ENCODE assay signal across 1 cellular context in the genomic region with DNA sequence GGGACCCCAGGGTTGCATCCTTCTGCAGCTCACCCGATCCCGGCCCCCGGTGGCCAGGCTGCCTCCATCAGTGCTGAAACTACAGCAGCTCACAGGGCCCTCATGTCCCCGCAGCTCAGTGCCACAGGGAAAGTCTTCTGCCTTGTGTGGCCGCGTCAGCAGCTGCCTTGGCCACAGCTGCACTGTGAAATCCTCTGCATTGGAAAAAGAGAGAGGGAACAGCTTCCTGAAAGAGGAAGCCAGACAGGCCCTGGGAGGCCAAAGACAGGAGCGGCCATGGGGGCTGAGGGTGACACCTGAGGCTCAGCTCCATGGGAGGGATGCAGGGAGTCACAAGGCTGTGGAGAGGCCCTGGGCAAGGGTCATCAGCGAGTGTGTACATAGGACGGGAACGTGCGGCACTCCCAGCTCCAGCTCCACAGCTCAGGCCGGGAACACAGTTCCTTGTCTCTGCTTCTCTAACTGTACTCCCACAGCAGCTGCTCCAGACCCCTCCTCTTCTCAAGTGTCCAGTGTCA.
TF ChIP-seq lines count a peak whose summit lies in the region.

No MANE protein-coding gene starts in this region.

TF ChIP-seq in HepG2, 621 proteins besides CTCF, POLR2A, EP300 and RAD21 (continued from another document and continues in another):
- TF ChIP-seq, protein P1, sequence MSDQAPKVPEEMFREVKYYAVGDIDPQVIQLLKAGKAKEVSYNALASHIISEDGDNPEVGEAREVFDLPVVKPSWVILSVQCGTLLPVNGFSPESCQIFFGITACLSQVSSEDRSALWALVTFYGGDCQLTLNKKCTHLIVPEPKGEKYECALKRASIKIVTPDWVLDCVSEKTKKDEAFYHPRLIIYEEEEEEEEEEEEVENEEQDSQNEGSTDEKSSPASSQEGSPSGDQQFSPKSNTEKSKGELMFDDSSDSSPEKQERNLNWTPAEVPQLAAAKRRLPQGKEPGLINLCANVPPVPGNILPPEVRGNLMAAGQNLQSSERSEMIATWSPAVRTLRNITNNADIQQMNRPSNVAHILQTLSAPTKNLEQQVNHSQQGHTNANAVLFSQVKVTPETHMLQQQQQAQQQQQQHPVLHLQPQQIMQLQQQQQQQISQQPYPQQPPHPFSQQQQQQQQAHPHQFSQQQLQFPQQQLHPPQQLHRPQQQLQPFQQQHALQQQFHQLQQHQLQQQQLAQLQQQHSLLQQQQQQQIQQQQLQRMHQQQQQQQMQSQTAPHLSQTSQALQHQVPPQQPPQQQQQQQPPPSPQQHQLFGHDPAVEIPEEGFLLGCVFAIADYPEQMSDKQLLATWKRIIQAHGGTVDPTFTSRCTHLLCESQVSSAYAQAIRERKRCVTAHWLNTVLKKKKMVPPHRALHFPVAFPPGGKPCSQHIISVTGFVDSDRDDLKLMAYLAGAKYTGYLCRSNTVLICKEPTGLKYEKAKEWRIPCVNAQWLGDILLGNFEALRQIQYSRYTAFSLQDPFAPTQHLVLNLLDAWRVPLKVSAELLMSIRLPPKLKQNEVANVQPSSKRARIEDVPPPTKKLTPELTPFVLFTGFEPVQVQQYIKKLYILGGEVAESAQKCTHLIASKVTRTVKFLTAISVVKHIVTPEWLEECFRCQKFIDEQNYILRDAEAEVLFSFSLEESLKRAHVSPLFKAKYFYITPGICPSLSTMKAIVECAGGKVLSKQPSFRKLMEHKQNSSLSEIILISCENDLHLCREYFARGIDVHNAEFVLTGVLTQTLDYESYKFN (CRISPR knock-in tag; conservative IDR thresholded peaks at IDR 0.05): peak; percentile 88
- TF ChIP-seq ZNF335 (CRISPR knock-in tag; IDR thresholded peaks at IDR 0.05): 0 out of 2 replicates have a peak, but pooled peaks have one; percentile 58
- TF ChIP-seq, protein P2, sequence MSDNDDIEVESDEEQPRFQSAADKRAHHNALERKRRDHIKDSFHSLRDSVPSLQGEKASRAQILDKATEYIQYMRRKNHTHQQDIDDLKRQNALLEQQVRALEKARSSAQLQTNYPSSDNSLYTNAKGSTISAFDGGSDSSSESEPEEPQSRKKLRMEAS (IDR thresholded peaks at IDR 0.05): peak; percentile 82
- peak; percentile 91 for TF ChIP-seq ZBTB38 (CRISPR knock-in tag; IDR thresholded peaks at IDR 0.05)
- TF ChIP-seq ZZZ3 (CRISPR knock-in tag; IDR thresholded peaks at IDR 0.05; ENCODE audit: borderline replicate concordance): 0 out of 2 replicates have a peak, but pooled peaks have one; percentile 48
- no peak for TF ChIP-seq CBX2 (IDR thresholded peaks at IDR 0.05; ENCODE audit: low read depth, low read length)
- no peak for TF ChIP-seq CBX2 (CRISPR knock-in tag; IDR thresholded peaks at IDR 0.05; ENCODE audit: low read depth)
- TF ChIP-seq HOXA9 (CRISPR knock-in tag; IDR thresholded peaks at IDR 0.05; ENCODE audit: borderline replicate concordance): no peak
- TF ChIP-seq, protein P3, sequence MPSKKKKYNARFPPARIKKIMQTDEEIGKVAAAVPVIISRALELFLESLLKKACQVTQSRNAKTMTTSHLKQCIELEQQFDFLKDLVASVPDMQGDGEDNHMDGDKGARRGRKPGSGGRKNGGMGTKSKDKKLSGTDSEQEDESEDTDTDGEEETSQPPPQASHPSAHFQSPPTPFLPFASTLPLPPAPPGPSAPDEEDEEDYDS (CRISPR knock-in tag; IDR thresholded peaks at IDR 0.05): 0 out of 2 replicates have a peak, but pooled peaks have one; percentile 37
- no peak for TF ChIP-seq ATF7 (IDR thresholded peaks at IDR 0.05)
- TF ChIP-seq ATF7 (CRISPR knock-in tag; IDR thresholded peaks at IDR 0.05): no peak
- TF ChIP-seq ZNF546 (CRISPR knock-in tag; conservative IDR thresholded peaks at IDR 0.05): no peak
- TF ChIP-seq NR2F6 (IDR thresholded peaks at IDR 0.05): peak; percentile 66
- peak; percentile 73; the same call in 1 of the 2 replicates for TF ChIP-seq NR2F6 (CRISPR knock-in tag; IDR thresholded peaks at IDR 0.05)
- TF ChIP-seq SCMH1 (CRISPR knock-in tag; IDR thresholded peaks at IDR 0.05; ENCODE audit: borderline replicate concordance): no peak
- TF ChIP-seq ZNF224 (CRISPR knock-in tag; IDR thresholded peaks at IDR 0.05): no peak; the same call in 1 of the 2 replicates
- no peak for TF ChIP-seq ZNF660 (CRISPR knock-in tag; IDR thresholded peaks at IDR 0.05; ENCODE audit: borderline replicate concordance, low read depth)
- TF ChIP-seq KLF16 (CRISPR knock-in tag; IDR thresholded peaks at IDR 0.05): no peak
- TF ChIP-seq, protein P4, sequence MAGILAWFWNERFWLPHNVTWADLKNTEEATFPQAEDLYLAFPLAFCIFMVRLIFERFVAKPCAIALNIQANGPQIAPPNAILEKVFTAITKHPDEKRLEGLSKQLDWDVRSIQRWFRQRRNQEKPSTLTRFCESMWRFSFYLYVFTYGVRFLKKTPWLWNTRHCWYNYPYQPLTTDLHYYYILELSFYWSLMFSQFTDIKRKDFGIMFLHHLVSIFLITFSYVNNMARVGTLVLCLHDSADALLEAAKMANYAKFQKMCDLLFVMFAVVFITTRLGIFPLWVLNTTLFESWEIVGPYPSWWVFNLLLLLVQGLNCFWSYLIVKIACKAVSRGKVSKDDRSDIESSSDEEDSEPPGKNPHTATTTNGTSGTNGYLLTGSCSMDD (CRISPR knock-in tag; IDR thresholded peaks at IDR 0.05): no peak
- TF ChIP-seq ZNF713 (CRISPR knock-in tag; IDR thresholded peaks at IDR 0.05): no peak
- TF ChIP-seq, protein P5, sequence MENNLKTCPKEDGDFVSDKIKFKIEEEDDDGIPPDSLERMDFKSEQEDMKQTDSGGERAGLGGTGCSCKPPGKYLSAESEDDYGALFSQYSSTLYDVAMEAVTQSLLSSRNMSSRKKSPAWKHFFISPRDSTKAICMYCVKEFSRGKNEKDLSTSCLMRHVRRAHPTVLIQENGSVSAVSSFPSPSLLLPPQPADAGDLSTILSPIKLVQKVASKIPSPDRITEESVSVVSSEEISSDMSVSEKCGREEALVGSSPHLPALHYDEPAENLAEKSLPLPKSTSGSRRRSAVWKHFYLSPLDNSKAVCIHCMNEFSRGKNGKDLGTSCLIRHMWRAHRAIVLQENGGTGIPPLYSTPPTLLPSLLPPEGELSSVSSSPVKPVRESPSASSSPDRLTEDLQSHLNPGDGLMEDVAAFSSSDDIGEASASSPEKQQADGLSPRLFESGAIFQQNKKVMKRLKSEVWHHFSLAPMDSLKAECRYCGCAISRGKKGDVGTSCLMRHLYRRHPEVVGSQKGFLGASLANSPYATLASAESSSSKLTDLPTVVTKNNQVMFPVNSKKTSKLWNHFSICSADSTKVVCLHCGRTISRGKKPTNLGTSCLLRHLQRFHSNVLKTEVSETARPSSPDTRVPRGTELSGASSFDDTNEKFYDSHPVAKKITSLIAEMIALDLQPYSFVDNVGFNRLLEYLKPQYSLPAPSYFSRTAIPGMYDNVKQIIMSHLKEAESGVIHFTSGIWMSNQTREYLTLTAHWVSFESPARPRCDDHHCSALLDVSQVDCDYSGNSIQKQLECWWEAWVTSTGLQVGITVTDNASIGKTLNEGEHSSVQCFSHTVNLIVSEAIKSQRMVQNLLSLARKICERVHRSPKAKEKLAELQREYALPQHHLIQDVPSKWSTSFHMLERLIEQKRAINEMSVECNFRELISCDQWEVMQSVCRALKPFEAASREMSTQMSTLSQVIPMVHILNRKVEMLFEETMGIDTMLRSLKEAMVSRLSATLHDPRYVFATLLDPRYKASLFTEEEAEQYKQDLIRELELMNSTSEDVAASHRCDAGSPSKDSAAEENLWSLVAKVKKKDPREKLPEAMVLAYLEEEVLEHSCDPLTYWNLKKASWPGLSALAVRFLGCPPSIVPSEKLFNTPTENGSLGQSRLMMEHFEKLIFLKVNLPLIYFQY (CRISPR knock-in tag; IDR thresholded peaks at IDR 0.05; ENCODE audit: borderline replicate concordance): no peak
- no peak for TF ChIP-seq FOXA1 (IDR thresholded peaks at IDR 0.05)
- TF ChIP-seq FOXA1 (CRISPR knock-in tag; IDR thresholded peaks at IDR 0.05): peak; percentile 92
- no peak for TF ChIP-seq ATF7-NPFF (CRISPR knock-in tag; IDR thresholded peaks at IDR 0.05; ENCODE audit: low read depth)
- TF ChIP-seq NKX3-1 (CRISPR knock-in tag; IDR thresholded peaks at IDR 0.05): no peak
- TF ChIP-seq, protein P6, sequence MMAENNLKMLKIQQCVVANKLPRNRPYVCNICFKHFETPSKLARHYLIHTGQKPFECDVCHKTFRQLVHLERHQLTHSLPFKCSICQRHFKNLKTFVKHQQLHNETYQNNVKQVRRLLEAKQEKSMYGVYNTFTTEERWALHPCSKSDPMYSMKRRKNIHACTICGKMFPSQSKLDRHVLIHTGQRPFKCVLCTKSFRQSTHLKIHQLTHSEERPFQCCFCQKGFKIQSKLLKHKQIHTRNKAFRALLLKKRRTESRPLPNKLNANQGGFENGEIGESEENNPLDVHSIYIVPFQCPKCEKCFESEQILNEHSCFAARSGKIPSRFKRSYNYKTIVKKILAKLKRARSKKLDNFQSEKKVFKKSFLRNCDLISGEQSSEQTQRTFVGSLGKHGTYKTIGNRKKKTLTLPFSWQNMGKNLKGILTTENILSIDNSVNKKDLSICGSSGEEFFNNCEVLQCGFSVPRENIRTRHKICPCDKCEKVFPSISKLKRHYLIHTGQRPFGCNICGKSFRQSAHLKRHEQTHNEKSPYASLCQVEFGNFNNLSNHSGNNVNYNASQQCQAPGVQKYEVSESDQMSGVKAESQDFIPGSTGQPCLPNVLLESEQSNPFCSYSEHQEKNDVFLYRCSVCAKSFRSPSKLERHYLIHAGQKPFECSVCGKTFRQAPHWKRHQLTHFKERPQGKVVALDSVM (CRISPR knock-in tag; IDR thresholded peaks at IDR 0.05): no peak
- TF ChIP-seq, protein P7, sequence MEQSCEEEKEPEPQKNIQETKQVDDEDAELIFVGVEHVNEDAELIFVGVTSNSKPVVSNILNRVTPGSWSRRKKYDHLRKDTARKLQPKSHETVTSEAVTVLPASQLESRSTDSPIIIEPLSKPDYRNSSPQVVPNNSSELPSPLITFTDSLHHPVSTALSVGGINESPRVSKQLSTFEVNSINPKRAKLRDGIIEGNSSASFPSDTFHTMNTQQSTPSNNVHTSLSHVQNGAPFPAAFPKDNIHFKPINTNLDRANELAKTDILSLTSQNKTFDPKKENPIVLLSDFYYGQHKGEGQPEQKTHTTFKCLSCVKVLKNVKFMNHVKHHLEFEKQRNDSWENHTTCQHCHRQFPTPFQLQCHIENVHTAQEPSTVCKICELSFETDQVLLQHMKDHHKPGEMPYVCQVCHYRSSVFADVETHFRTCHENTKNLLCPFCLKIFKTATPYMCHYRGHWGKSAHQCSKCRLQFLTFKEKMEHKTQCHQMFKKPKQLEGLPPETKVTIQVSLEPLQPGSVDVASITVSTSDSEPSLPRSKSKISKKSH (CRISPR knock-in tag; IDR thresholded peaks at IDR 0.05; ENCODE audit: borderline replicate concordance): peak; percentile 79
- TF ChIP-seq, protein P8, sequence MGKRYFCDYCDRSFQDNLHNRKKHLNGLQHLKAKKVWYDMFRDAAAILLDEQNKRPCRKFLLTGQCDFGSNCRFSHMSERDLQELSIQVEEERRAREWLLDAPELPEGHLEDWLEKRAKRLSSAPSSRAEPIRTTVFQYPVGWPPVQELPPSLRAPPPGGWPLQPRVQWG (CRISPR knock-in tag; IDR thresholded peaks at IDR 0.05; ENCODE audit: borderline replicate concordance, low read depth): no peak
- peak; percentile 78; the same call in 1 of the 2 replicates for TF ChIP-seq ZBTB20 (CRISPR knock-in tag; IDR thresholded peaks at IDR 0.05; ENCODE audit: borderline replicate concordance, low read depth)
- TF ChIP-seq, protein P9, sequence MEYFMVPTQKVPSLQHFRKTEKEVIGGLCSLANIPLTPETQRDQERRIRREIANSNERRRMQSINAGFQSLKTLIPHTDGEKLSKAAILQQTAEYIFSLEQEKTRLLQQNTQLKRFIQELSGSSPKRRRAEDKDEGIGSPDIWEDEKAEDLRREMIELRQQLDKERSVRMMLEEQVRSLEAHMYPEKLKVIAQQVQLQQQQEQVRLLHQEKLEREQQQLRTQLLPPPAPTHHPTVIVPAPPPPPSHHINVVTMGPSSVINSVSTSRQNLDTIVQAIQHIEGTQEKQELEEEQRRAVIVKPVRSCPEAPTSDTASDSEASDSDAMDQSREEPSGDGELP (IDR thresholded peaks at IDR 0.05; ENCODE audit: borderline replicate concordance, low read depth): peak; percentile 31; the same call in 1 of the 2 replicates
- TF ChIP-seq ZBTB7B (CRISPR knock-in tag; IDR thresholded peaks at IDR 0.05): 0 out of 2 replicates have a peak, but pooled peaks have one; percentile 38
- peak; percentile 21; the same call in 1 of the 2 replicates for TF ChIP-seq YEATS4 (CRISPR knock-in tag; IDR thresholded peaks at IDR 0.05; ENCODE audit: borderline replicate concordance)
- TF ChIP-seq, protein P10, sequence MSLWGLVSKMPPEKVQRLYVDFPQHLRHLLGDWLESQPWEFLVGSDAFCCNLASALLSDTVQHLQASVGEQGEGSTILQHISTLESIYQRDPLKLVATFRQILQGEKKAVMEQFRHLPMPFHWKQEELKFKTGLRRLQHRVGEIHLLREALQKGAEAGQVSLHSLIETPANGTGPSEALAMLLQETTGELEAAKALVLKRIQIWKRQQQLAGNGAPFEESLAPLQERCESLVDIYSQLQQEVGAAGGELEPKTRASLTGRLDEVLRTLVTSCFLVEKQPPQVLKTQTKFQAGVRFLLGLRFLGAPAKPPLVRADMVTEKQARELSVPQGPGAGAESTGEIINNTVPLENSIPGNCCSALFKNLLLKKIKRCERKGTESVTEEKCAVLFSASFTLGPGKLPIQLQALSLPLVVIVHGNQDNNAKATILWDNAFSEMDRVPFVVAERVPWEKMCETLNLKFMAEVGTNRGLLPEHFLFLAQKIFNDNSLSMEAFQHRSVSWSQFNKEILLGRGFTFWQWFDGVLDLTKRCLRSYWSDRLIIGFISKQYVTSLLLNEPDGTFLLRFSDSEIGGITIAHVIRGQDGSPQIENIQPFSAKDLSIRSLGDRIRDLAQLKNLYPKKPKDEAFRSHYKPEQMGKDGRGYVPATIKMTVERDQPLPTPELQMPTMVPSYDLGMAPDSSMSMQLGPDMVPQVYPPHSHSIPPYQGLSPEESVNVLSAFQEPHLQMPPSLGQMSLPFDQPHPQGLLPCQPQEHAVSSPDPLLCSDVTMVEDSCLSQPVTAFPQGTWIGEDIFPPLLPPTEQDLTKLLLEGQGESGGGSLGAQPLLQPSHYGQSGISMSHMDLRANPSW (CRISPR knock-in tag; IDR thresholded peaks at IDR 0.05; ENCODE audit: borderline replicate concordance): peak; percentile 74; the same call in 1 of the 2 replicates
- TF ChIP-seq ZNF337 (CRISPR knock-in tag; IDR thresholded peaks at IDR 0.05; ENCODE audit: borderline replicate concordance, low read depth): peak; percentile 78; the same call in 1 of the 2 replicates
- TF ChIP-seq ZNF883 (CRISPR knock-in tag; IDR thresholded peaks at IDR 0.05; ENCODE audit: not compliant biosample characterization): peak; percentile 68
- TF ChIP-seq, protein P11, sequence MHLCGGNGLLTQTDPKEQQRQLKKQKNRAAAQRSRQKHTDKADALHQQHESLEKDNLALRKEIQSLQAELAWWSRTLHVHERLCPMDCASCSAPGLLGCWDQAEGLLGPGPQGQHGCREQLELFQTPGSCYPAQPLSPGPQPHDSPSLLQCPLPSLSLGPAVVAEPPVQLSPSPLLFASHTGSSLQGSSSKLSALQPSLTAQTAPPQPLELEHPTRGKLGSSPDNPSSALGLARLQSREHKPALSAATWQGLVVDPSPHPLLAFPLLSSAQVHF (CRISPR knock-in tag; IDR thresholded peaks at IDR 0.05): no peak
- TF ChIP-seq ZBTB3 (CRISPR knock-in tag; IDR thresholded peaks at IDR 0.05; ENCODE audit: borderline replicate concordance, low read depth): no peak
- no peak for TF ChIP-seq ZNF562 (CRISPR knock-in tag; IDR thresholded peaks at IDR 0.05; ENCODE audit: borderline replicate concordance)
